In genomic region chr5:140017397-140018095, GRCh38 we compare ENCODE assay signal across 15 cellular contexts. TPM values are rescaled to one million over a fixed set of nuclear protein-coding genes. Genes with fewer than 3 reads are reported as not detected.
DNase-seq lines count a peak whose midpoint lies in the region; ATAC-seq and TF ChIP-seq lines count a peak whose summit lies in the region.
"Had no signal": no experiment of that assay in that cellular context is flagged by ENCODE, and none has a peak within 500 bp of the region (broad histone marks: within the 10 kb centered on the region; RNA-seq: fewer than 3 reads in every experiment).

No MANE protein-coding gene starts in this region.

- no peak overlapping the region for H3K4me2 ChIP-seq in osteoblast (ENCODE audit: insufficient read depth, low read length)
- H3K4me2 ChIP-seq: BLaER1 treated with 17β-estradiol and CSF1 and Interleukin-3, amounts not matched to agents 10 nM and 100 nM; GM23338 had no signal

- DNase-seq in heart right ventricle = no peak
- no peak for DNase-seq in cardiac septum (ENCODE audit: low spot score)
- DNase-seq in right cardiac atrium = no peak
- DNase-seq in gastrocnemius medialis = peak; percentile 35 to 73
- DNase-seq in WERI-Rb-1 = no peak
- DNase-seq in osteoblast (ENCODE audit: insufficient read length, low spot score, missing footprints) = no peak
- no peak for DNase-seq in globus pallidus (ENCODE audit: low spot score)
- DNase-seq: 8988T; ACHN; CD4-positive, CD25-positive, alpha-beta regulatory T cell; DMS53; H7 had no signal

- H3K79me2 ChIP-seq in osteoblast (ENCODE audit: insufficient read depth, low read length) = no peaks in the 10 kb centered on the region

- WGBS in heart right ventricle, 2 donors = 94% methylated on average over 9 of the region's 9 CpGs
- 91% methylated on average over 9 of the region's 9 CpGs for WGBS in right cardiac atrium

- TF ChIP-seq CTCF in heart right ventricle (IDR thresholded peaks at IDR 0.05) (no peak), HEK293 (tag by site-specific recombination; IDR thresholded peaks at IDR 0.05) (no peak), gastrocnemius medialis (IDR thresholded peaks at IDR 0.05 in 4 of 5, conservative IDR thresholded peaks at IDR 0.05 in 1 of 5) (no peak), WERI-Rb-1 (IDR thresholded peaks at IDR 0.05; ENCODE audit: low read depth, low read length) (no peak), osteoblast (IDR thresholded peaks at IDR 0.05; ENCODE audit: extremely low read depth, low read depth, low read length) (no peak)

- no peak overlapping the region for H2AFZ ChIP-seq in osteoblast (ENCODE audit: low read length)
- H2AFZ ChIP-seq: GM23338 had no signal

- H3K27me3 ChIP-seq in heart right ventricle (no peaks in the 10 kb centered on the region), right cardiac atrium (ENCODE audit: control insufficient read depth, insufficient read depth) (no peaks in the 10 kb centered on the region), gastrocnemius medialis (no peaks in the 10 kb centered on the region), WERI-Rb-1 (ENCODE audit: insufficient read depth, low read depth, severe bottlenecking) (no peaks in the 10 kb centered on the region), osteoblast (ENCODE audit: insufficient read depth, low read length) (peaks cover 80% of the 10 kb centered on the region)
- H3K27me3 ChIP-seq: BLaER1 treated with 17β-estradiol and CSF1 and Interleukin-3, amounts not matched to agents 10 nM and 100 nM had no signal

- no peaks in the 10 kb centered on the region for H4K20me1 ChIP-seq in osteoblast (ENCODE audit: insufficient read depth, low read length)
- H4K20me1 ChIP-seq: BLaER1 treated with 17β-estradiol and CSF1 and Interleukin-3, amounts not matched to agents 10 nM and 100 nM had no signal

- intact Hi-C loops in heart right ventricle (cut with DNase I) = no loop called here
- intact Hi-C loops in cardiac septum (cut with DNase I) = no loop called here
- intact Hi-C loops in right cardiac atrium (cut with DNase I) = no loop called here
- intact Hi-C loops in gastrocnemius medialis (cut with DNase I; ENCODE audit: low total_unique reads) = loop anchor here (2.0 kb wide), 1 partner anchor 21 kb away; no protein-coding TSS in a partner anchor

- CTCF ChIA-PET in HEK293 (lab: Yijun Ruan, JAX) = no interaction called here

- peaks cover 0 to 57% (median 19%) of the 10 kb centered on the region in 9 donors for H3K4me1 ChIP-seq in heart right ventricle
- H3K4me1 ChIP-seq in HEK293 (ENCODE audit: control insufficient read depth, insufficient read depth, low read length) = peaks cover 10% of the 10 kb centered on the region
- peaks cover 11% of the 10 kb centered on the region for H3K4me1 ChIP-seq in right cardiac atrium (ENCODE audit: control insufficient read depth, insufficient read depth, low read length)
- peaks cover 60 to 78% of the 10 kb centered on the region in 2 donors for H3K4me1 ChIP-seq in gastrocnemius medialis
- peaks cover 4% of the 10 kb centered on the region for H3K4me1 ChIP-seq in osteoblast (ENCODE audit: insufficient read depth, low read length)
- H3K4me1 ChIP-seq: BLaER1 treated with 17β-estradiol and CSF1 and Interleukin-3, amounts not matched to agents 10 nM and 100 nM had no signal

- in situ Hi-C loops in gastrocnemius medialis (cut with MboI; ENCODE audit: low sequenced_read_pairs in 4 of 4) = no loop called here

- peak overlapping the region in 7 of 10 donors; percentile 59 to 86 (median 73) for H3K27ac ChIP-seq in heart right ventricle
- no peak overlapping the region for H3K27ac ChIP-seq in HEK293 (ENCODE audit: extremely low read depth, low read depth, low read length)
- peak overlapping the region; percentile 53 for H3K27ac ChIP-seq in right cardiac atrium (ENCODE audit: low read length)
- peak overlapping the region; percentile 89 to 96 (median 94) for H3K27ac ChIP-seq in gastrocnemius medialis
- H3K27ac ChIP-seq in WERI-Rb-1 = no peak overlapping the region
- no peak overlapping the region for H3K27ac ChIP-seq in osteoblast (ENCODE audit: low read depth, low read length)
- H3K27ac ChIP-seq: BLaER1 treated with 17β-estradiol and CSF1 and Interleukin-3, amounts not matched to agents 10 nM and 100 nM had no signal

- POLR2A ChIA-PET in HEK293 (lab: Yijun Ruan, JAX) = no interaction called here

- H3K4me3 ChIP-seq in heart right ventricle (no peak overlapping the region), HEK293 (ENCODE audit: low read depth, low read length) (no peak overlapping the region), right cardiac atrium (ENCODE audit: low read length) (no peak overlapping the region), gastrocnemius medialis (peak overlapping the region in 2 of 4 donors; percentile 4 to 33), WERI-Rb-1 (ENCODE audit: low read depth, low read length) (no peak overlapping the region), osteoblast (ENCODE audit: insufficient read depth, low read length) (no peak overlapping the region)
- H3K4me3 ChIP-seq: BLaER1 treated with 17β-estradiol and CSF1 and Interleukin-3, amounts not matched to agents 10 nM and 100 nM; GM23338 had no signal

- H3K36me3 ChIP-seq in heart right ventricle = no peaks in the 10 kb centered on the region
- H3K36me3 ChIP-seq in HEK293 (ENCODE audit: control insufficient read depth in 2 of 2, insufficient read depth in 1 of 2, low read length in 2 of 2) = no peaks in the 10 kb centered on the region
- no peaks in the 10 kb centered on the region for H3K36me3 ChIP-seq in gastrocnemius medialis
- no peaks in the 10 kb centered on the region for H3K36me3 ChIP-seq in WERI-Rb-1
- H3K36me3 ChIP-seq in osteoblast (ENCODE audit: insufficient read depth, low read length) = no peaks in the 10 kb centered on the region
- H3K36me3 ChIP-seq: BLaER1 treated with 17β-estradiol and CSF1 and Interleukin-3, amounts not matched to agents 10 nM and 100 nM had no signal

- peak; percentile 25 to 64 for TF ChIP-seq POLR2A in gastrocnemius medialis (IDR thresholded peaks at IDR 0.05)

- H3K9me3 ChIP-seq in heart right ventricle = no peaks in the 10 kb centered on the region
- H3K9me3 ChIP-seq in HEK293 (ENCODE audit: control insufficient read depth, insufficient read depth, low read depth, low read length) = no peaks in the 10 kb centered on the region
- no peaks in the 10 kb centered on the region for H3K9me3 ChIP-seq in right cardiac atrium (ENCODE audit: control insufficient read depth, low read length)
- no peaks in the 10 kb centered on the region for H3K9me3 ChIP-seq in gastrocnemius medialis
- H3K9me3 ChIP-seq in WERI-Rb-1 (ENCODE audit: severe bottlenecking) = no peaks in the 10 kb centered on the region
- no peaks in the 10 kb centered on the region for H3K9me3 ChIP-seq in osteoblast (ENCODE audit: low read depth, low read length)
- H3K9me3 ChIP-seq: BLaER1 treated with 17β-estradiol and CSF1 and Interleukin-3, amounts not matched to agents 10 nM and 100 nM had no signal

- ATAC-seq in heart right ventricle (peak in 2 of 8 donors; percentile 3 to 17), right cardiac atrium (no peak), gastrocnemius medialis (peak; percentile 77 to 82)
- ATAC-seq: GM23338 had no signal

TF ChIP-seq in HEK293, 187 proteins besides CTCF, POLR2A, EP300 and RAD21:
- TF ChIP-seq ZNF561 (tag by site-specific recombination; IDR thresholded peaks at IDR 0.05; ENCODE audit: borderline replicate concordance) (no peak), SCRT2 (tag by site-specific recombination; IDR thresholded peaks at IDR 0.05) (peak; percentile 70), ZNF639 (tag by site-specific recombination; IDR thresholded peaks at IDR 0.05) (no peak), ZSCAN16 (tag by site-specific recombination; IDR thresholded peaks at IDR 0.05) (no peak), ZNF394 (tag by site-specific recombination; IDR thresholded peaks at IDR 0.05; ENCODE audit: borderline replicate concordance) (no peak), ZNF202 (tag by site-specific recombination; IDR thresholded peaks at IDR 0.05; ENCODE audit: borderline replicate concordance) (no peak), ZFP3 (tag by site-specific recombination; IDR thresholded peaks at IDR 0.05; ENCODE audit: low read depth) (no peak), OSR2 (tag by site-specific recombination; IDR thresholded peaks at IDR 0.05) (no peak)

RNA-seq across cellular contexts. Expression of gene NRG2, which starts 25.6 kb away (rescaled TPM):
- total RNA-seq in heart right ventricle = 1 to 10 TPM; 1.0 to 6.6 (median 2.9) TPM
- polyA plus RNA-seq in heart right ventricle = 1 to 10 TPM in 1 of 2 donors, under 1 TPM in 1; 0.64 to 4.5 TPM
- 5.1 TPM for total RNA-seq in cardiac septum
- 1 to 10 TPM; 1.1 to 3.6 (median 1.8) TPM for total RNA-seq in right cardiac atrium
- 1.4 TPM for polyA plus RNA-seq in right cardiac atrium
- 10 to 100 TPM; 10.3 to 28.8 (median 20.0) TPM for total RNA-seq in gastrocnemius medialis
- total RNA-seq in osteoblast = 0.72 and 0.88 TPM in 2 replicates
- total RNA-seq: CD4-positive, CD25-positive, alpha-beta regulatory T cell had no signal
- polyA plus RNA-seq: CD4-positive, CD25-positive, alpha-beta regulatory T cell had no signal

Comparison
In these comparisons a context has a peak if more than half of its experiments do, and no peak if none do; other contexts are left out.
1. ATAC-seq: peak in gastrocnemius medialis (2 of 2); none in right cardiac atrium (0 of 2).
2. DNase-seq: peak in gastrocnemius medialis (2 of 2); none in heart right ventricle (0 of 2), cardiac septum (single experiment), right cardiac atrium (0 of 3), WERI-Rb-1 (single experiment), osteoblast (single experiment) and globus pallidus (single experiment).
3. H3K27ac ChIP-seq: peak in heart right ventricle (7 of 10), right cardiac atrium (single experiment) and gastrocnemius medialis (4 of 4); none in HEK293 (single experiment), WERI-Rb-1 (single experiment) and osteoblast (single experiment).